Comparison of ENCODE assay signal across 8 cellular contexts in genomic region chr1:91165033-91165654, GRCh38.
DNase-seq lines count a peak whose midpoint lies in the region; ATAC-seq lines count a peak whose summit lies in the region.

No MANE protein-coding gene starts in this region.

- DNase-seq in AG08396 (ENCODE audit: low spot score): peak; percentile 83
- peak; percentile 55 for DNase-seq in NCI-H2107 treated with DMSO at 0.1 percent for 48 hours (lab: John Stamatoyannopoulos, UW; ENCODE audit: unreplicated experiment)
- DNase-seq in activated CD4-positive, CD25-positive, alpha-beta regulatory T cell (lab: John Stamatoyannopoulos, UW): peak; percentile 32 to 58 (median 38)
- peak; percentile 29 for DNase-seq in central memory CD4-positive, alpha-beta T cell
- peak; percentile 52 for DNase-seq in kidney glomerular epithelial cell (lab: John Stamatoyannopoulos, UW)
- DNase-seq in stimulated activated CD4-positive, alpha-beta T cell treated with anti-CD3 and anti-CD28 coated beads, Interleukin-2, amount 100 ng/mL, for 48 hours: peak; percentile 79 to 83

- ATAC-seq in GM18861 (IDR thresholded peaks at IDR 0.05; ENCODE audit: unreplicated experiment) (peak; percentile 78), HG03045 (IDR thresholded peaks at IDR 0.05; ENCODE audit: unreplicated experiment) (peak; percentile 79)

Comparison
In these comparisons a context has a peak if more than half of its experiments do, and no peak if none do; other contexts are left out.
1. Peak in every context shown above with its lines: DNase-seq and ATAC-seq.
2. DNase-seq: peak in every context shown above with its lines; median percentile 83 in AG08396; 81 in stimulated activated CD4-positive, alpha-beta T cell treated with anti-CD3 and anti-CD28 coated beads, Interleukin-2, amount 100 ng/mL, for 48 hours; 55 in NCI-H2107 treated with DMSO at 0.1 percent for 48 hours; 52 in kidney glomerular epithelial cell; 38 in activated CD4-positive, CD25-positive, alpha-beta regulatory T cell; 29 in central memory CD4-positive, alpha-beta T cell.